1 cellular context compared by ENCODE assay signal in genomic region chr6:77313595-77313994, GRCh38.
TF ChIP-seq lines count a peak whose summit lies in the region.

No MANE protein-coding gene starts in this region.

TF ChIP-seq in A549, 52 proteins besides CTCF, POLR2A, EP300 and RAD21:
- TF ChIP-seq, protein P1, sequence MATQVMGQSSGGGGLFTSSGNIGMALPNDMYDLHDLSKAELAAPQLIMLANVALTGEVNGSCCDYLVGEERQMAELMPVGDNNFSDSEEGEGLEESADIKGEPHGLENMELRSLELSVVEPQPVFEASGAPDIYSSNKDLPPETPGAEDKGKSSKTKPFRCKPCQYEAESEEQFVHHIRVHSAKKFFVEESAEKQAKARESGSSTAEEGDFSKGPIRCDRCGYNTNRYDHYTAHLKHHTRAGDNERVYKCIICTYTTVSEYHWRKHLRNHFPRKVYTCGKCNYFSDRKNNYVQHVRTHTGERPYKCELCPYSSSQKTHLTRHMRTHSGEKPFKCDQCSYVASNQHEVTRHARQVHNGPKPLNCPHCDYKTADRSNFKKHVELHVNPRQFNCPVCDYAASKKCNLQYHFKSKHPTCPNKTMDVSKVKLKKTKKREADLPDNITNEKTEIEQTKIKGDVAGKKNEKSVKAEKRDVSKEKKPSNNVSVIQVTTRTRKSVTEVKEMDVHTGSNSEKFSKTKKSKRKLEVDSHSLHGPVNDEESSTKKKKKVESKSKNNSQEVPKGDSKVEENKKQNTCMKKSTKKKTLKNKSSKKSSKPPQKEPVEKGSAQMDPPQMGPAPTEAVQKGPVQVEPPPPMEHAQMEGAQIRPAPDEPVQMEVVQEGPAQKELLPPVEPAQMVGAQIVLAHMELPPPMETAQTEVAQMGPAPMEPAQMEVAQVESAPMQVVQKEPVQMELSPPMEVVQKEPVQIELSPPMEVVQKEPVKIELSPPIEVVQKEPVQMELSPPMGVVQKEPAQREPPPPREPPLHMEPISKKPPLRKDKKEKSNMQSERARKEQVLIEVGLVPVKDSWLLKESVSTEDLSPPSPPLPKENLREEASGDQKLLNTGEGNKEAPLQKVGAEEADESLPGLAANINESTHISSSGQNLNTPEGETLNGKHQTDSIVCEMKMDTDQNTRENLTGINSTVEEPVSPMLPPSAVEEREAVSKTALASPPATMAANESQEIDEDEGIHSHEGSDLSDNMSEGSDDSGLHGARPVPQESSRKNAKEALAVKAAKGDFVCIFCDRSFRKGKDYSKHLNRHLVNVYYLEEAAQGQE (IDR thresholded peaks at IDR 0.05), result peak; percentile 30; the same call in 1 of the 2 replicates
- no peak for TF ChIP-seq USF2 (IDR thresholded peaks at IDR 0.05)
